ENCODE assay signal across 14 cellular contexts in the genomic region with DNA sequence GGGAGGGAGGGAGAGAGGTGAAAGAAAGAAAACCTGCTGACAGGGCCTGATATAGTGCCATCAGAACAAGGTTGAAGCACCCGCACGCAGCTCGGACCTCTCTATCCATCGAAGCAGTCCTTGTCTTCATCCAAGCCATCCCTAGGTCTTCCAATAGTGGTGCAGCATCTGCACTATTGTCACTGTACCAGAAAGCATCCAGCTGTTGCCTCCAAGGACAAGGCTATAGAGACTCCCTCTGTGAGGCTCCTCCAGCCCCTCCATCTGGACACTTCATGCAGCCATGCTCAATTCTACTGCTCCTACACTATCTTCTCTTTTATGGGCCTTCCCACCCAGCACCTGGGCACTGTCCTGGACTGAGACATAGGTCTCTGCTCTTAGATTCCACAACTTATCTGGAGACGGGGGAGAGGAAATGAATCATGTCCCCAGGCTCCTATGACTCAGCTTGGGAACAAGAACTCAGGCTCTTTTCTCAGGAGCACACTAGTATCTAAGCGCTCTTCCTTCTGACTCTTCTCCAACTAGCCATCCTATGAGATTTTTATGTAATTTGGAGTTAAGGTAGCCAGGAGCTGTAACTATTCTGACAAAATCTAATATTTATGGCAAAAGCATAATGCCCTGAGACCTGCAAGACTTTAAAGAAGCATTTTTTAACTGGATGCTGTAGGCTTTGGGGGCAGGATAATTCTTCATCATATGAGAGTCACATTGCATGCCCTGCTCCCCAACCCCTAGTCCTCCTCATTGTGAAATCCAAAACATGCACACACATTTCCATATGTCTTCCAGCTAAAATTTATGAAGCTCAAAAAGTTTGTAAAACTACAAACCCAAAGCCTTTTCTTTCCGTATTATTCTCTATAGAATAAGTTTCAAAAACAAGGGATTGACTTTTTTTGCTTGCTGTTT.
DNase-seq lines count a peak whose midpoint lies in the region; ATAC-seq and TF ChIP-seq lines count a peak whose summit lies in the region.
"Had no signal": no experiment of that assay in that cellular context is flagged by ENCODE, and none has a peak within 500 bp of the region (broad histone marks: within the 10 kb centered on the region; RNA-seq: fewer than 3 reads in every experiment).

No MANE protein-coding gene starts in this region.

- WGBS in body of pancreas, 2 donors = 82 to 84% methylated on average over 7 of the region's 7 CpGs

- TF ChIP-seq POLR2A in body of pancreas (IDR thresholded peaks at IDR 0.05) = no peak

- no peaks in the 10 kb centered on the region for H3K4me1 ChIP-seq in body of pancreas
- H3K4me1 ChIP-seq: BE2C had no signal

- no peaks in the 10 kb centered on the region for H3K36me3 ChIP-seq in body of pancreas (replicated peaks in 1 of 2; ENCODE audit: insufficient read depth in 1 of 2, low read depth in 2 of 2)
- H3K36me3 ChIP-seq: BE2C had no signal

- no peak overlapping the region for H3K4me3 ChIP-seq in body of pancreas
- H3K4me3 ChIP-seq: GM12878 had no signal

- intact Hi-C loops in body of pancreas (cut with DNase I) = no loop called here

- in situ Hi-C loops in G401 (cut with HindIII; ENCODE audit: low sequenced_read_pairs) = no loop called here

- peak; percentile 52 for ATAC-seq in body of pancreas
- no peak for ATAC-seq in HG03095 (IDR thresholded peaks at IDR 0.05; ENCODE audit: unreplicated experiment)
- ATAC-seq: GM12878, sciatic nerve had no signal

- no peak overlapping the region for H3K27ac ChIP-seq in body of pancreas

- DNase-seq in A172 (ENCODE audit: low spot score) = peak; percentile 95
- peak; percentile 44 for DNase-seq in HPDE6-E6E7 (ENCODE audit: extremely low spot score)
- peak in 2 of 4 donors; percentile 4 to 6 for DNase-seq in body of pancreas
- peak; percentile 96 for DNase-seq in iris pigment epithelial cell (ENCODE audit: low read depth)
- no peak for DNase-seq in G401 (ENCODE audit: low spot score)
- DNase-seq in retina = no peak
- DNase-seq in mucosa of gallbladder (ENCODE audit: low spot score) = no peak
- DNase-seq: BE2C; caudate nucleus; NCI-H1436; stimulated activated naive B cell treated with anti-CD40 and anti-IgM and Interleukin-4, amounts not matched to agents 10 μg/mL and 1 μg/mL and 100 μg/mL, for 72 hours had no signal

- H3K27me3 ChIP-seq in body of pancreas = no peaks in the 10 kb centered on the region
- H3K27me3 ChIP-seq: BE2C had no signal

- no peak for TF ChIP-seq CTCF in body of pancreas (IDR thresholded peaks at IDR 0.05)

- H3K9me3 ChIP-seq in body of pancreas = no peaks in the 10 kb centered on the region
- H3K9me3 ChIP-seq: BE2C had no signal

Comparison
In these comparisons a context has a peak if more than half of its experiments do, and no peak if none do; other contexts are left out.
1. DNase-seq: peak in A172 (single experiment), HPDE6-E6E7 (single experiment) and iris pigment epithelial cell (single experiment); none in G401 (single experiment), retina (single experiment) and mucosa of gallbladder (single experiment).